In the genomic region with DNA sequence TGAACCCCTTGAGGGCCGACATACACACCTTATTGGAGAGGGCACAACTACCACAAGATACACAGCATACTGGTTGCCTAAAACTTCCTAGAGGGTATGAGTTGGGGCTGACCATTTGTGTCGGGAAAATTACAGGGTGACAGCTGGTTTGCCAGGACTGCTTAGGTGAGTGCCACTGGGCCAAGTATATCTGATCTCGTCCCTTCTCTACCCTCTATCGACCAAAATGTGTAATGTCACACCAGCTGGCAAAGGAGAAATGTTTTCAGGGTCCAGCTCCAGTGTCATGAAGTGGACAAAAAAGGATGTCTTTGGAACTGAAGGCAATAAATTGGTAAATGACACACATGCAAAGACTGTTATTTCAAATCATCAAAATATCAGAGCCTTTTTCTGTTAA, we compare ENCODE assay signal across 10 cellular contexts.
DNase-seq lines count a peak whose midpoint lies in the region; ATAC-seq, FAIRE-seq and TF ChIP-seq lines count a peak whose summit lies in the region.
"Had no signal": no experiment of that assay in that cellular context is flagged by ENCODE, and none has a peak within 500 bp of the region (broad histone marks: within the 10 kb centered on the region; RNA-seq: fewer than 3 reads in every experiment).

No MANE protein-coding gene starts in this region.

- CTCF ChIA-PET in GM12878 (lab: Yijun Ruan, JAX) = interaction anchor here (0.7 kb wide), 1 partner anchor 137 kb away, joined by 3 read pairs; no protein-coding TSS in a partner anchor

- no peaks in the 10 kb centered on the region for H3K79me2 ChIP-seq in GM12878 (ENCODE audit: control insufficient read depth, insufficient read depth, low read length)

- no peaks in the 10 kb centered on the region for H4K20me1 ChIP-seq in GM12878 (ENCODE audit: control insufficient read depth, insufficient read depth)

- H3K9me3 ChIP-seq in GM12878 (replicated peaks; ENCODE audit: control insufficient read depth, insufficient read depth, low read length) = no peaks in the 10 kb centered on the region

- 20% methylated on average over 4 of the region's 4 CpGs for WGBS in GM12878 (ENCODE audit: insufficient coverage, insufficient replicate concordance, low lambda C conversion rate, missing lambda C conversion rate)

- TF ChIP-seq POLR2A in GM12878 (IDR thresholded peaks at IDR 0.05; ENCODE audit: low read depth, low read length) = no peak

- RAD21 ChIA-PET in GM12878 (lab: Charles Lee; ENCODE audit: unreplicated experiment) = no interaction called here

- POLR2A ChIA-PET in GM12878 (lab: Charles Lee) = no interaction called here

- no peak for TF ChIP-seq EP300 in GM12878 (IDR thresholded peaks at IDR 0.05; ENCODE audit: borderline replicate concordance in 1 of 2, control insufficient read depth in 1 of 2, low read depth in 2 of 2, low read length in 2 of 2)

- H3K27me3 ChIP-seq in GM12878 (replicated peaks in 1 of 2; ENCODE audit: control insufficient read depth in 2 of 2, insufficient read depth in 2 of 2, low read length in 1 of 2) = no peaks in the 10 kb centered on the region; a peak in 1 of 4 replicates

- intact Hi-C loops in GM12878 (cut with micrococcal nuclease; ENCODE audit: unreplicated experiment) = no loop called here

- peak in 2 of 3 experiments; percentile 25 to 46; a peak in 3 of 6 replicates for TF ChIP-seq CTCF in GM12878 (IDR thresholded peaks at IDR 0.05 in 2 of 3, conservative IDR thresholded peaks at IDR 0.05 in 1 of 3; ENCODE audit: control insufficient read depth in 2 of 3, extremely low read depth in 1 of 3, insufficient read depth in 1 of 3, low read depth in 3 of 3, low read length in 3 of 3)

- SMC1A ChIA-PET in GM12878 (lab: Charles Lee; ENCODE audit: uncharacterized antibody, unreplicated experiment) = interaction anchor here (1.4 kb wide), 1 partner anchor 427 kb away, joined by 4 read pairs; no protein-coding TSS in a partner anchor

- H3K27ac ChIP-seq in GM12878 (ENCODE audit: control insufficient read depth, insufficient read depth) = no peak overlapping the region

- no peak overlapping the region for H2AFZ ChIP-seq in GM12878 (ENCODE audit: control insufficient read depth, low read depth, low read length)

- FAIRE-seq in HTR-8/SVneo (lab: Jason Lieb, UNC) = peak; percentile 66
- FAIRE-seq in GM12878 (lab: Jason Lieb, UNC) = no peak

- no peak overlapping the region for H3K4me3 ChIP-seq in GM12878
- H3K4me3 ChIP-seq: lung had no signal

- no peaks in the 10 kb centered on the region for H3K36me3 ChIP-seq in GM12878 (ENCODE audit: control insufficient read depth in 2 of 2, insufficient read depth in 2 of 2, low read length in 1 of 2)

- ATAC-seq in GM21367 (IDR thresholded peaks at IDR 0.05; ENCODE audit: unreplicated experiment) (peak; percentile 54), GM12878 (peak; percentile 94)

- H3K4me1 ChIP-seq in GM12878 (ENCODE audit: control insufficient read depth, insufficient read depth, low read length) = no peaks in the 10 kb centered on the region

- no peak for TF ChIP-seq RAD21 in GM12878 (IDR thresholded peaks at IDR 0.05; ENCODE audit: insufficient read depth, low read depth, low read length)

- in situ Hi-C loops in GM12878 (cut with MboI) = no loop called here

- no peak overlapping the region for H3K9ac ChIP-seq in GM12878 (ENCODE audit: control insufficient read depth, insufficient read depth, low read length)

- DNase-seq in EL (peak; percentile 3), HTR-8/SVneo (ENCODE audit: insufficient read length, low spot score) (no peak), GM12878 (ENCODE audit: low read depth, low spot score) (no peak), OCI-M2 (lab: John Stamatoyannopoulos, UW; ENCODE audit: unreplicated experiment) (no peak), amygdala (lab: John Stamatoyannopoulos, UW) (no peak), Ammon's horn (ENCODE audit: low spot score) (no peak), NCI-H2227 (lab: John Stamatoyannopoulos, UW; ENCODE audit: unreplicated experiment) (no peak)
- DNase-seq: IMR-90 had no signal

- H3K4me2 ChIP-seq in GM12878 (ENCODE audit: control insufficient read depth, insufficient read depth) = no peak overlapping the region

- no TSS peak for BruUV-seq in GM12878 (replicated peaks; lab: Mats Ljungman, UMichigan)

TF ChIP-seq in GM12878, 131 proteins besides CTCF, POLR2A, EP300 and RAD21:
- TF ChIP-seq MYC (IDR thresholded peaks at IDR 0.05; ENCODE audit: insufficient read depth, insufficient read length, insufficient replicate concordance, low read length, severe bottlenecking) = no peak
- TF ChIP-seq, protein P1, sequence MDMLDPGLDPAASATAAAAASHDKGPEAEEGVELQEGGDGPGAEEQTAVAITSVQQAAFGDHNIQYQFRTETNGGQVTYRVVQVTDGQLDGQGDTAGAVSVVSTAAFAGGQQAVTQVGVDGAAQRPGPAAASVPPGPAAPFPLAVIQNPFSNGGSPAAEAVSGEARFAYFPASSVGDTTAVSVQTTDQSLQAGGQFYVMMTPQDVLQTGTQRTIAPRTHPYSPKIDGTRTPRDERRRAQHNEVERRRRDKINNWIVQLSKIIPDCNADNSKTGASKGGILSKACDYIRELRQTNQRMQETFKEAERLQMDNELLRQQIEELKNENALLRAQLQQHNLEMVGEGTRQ (IDR thresholded peaks at IDR 0.05; ENCODE audit: borderline replicate concordance, low read depth, low read length) = no peak
- TF ChIP-seq BMI1 (IDR thresholded peaks at IDR 0.05; ENCODE audit: borderline replicate concordance) = no peak
- TF ChIP-seq KDM1A (IDR thresholded peaks at IDR 0.05; ENCODE audit: borderline replicate concordance) = no peak
- TF ChIP-seq EED (IDR thresholded peaks at IDR 0.05; ENCODE audit: low read depth) = no peak
- no peak for TF ChIP-seq MXI1 (IDR thresholded peaks at IDR 0.05; ENCODE audit: low read depth, low read length)
- no peak for TF ChIP-seq GATAD2B (conservative IDR thresholded peaks at IDR 0.05; ENCODE audit: low read depth)
- TF ChIP-seq HCFC1 (IDR thresholded peaks at IDR 0.05; ENCODE audit: low read length) = no peak
- TF ChIP-seq TBL1XR1 (IDR thresholded peaks at IDR 0.05; ENCODE audit: low read depth, low read length) = no peak
- no peak for TF ChIP-seq SMAD5 (IDR thresholded peaks at IDR 0.05; ENCODE audit: low read depth)
